ENCODE assay signal across 3 cellular contexts in the genomic region with DNA sequence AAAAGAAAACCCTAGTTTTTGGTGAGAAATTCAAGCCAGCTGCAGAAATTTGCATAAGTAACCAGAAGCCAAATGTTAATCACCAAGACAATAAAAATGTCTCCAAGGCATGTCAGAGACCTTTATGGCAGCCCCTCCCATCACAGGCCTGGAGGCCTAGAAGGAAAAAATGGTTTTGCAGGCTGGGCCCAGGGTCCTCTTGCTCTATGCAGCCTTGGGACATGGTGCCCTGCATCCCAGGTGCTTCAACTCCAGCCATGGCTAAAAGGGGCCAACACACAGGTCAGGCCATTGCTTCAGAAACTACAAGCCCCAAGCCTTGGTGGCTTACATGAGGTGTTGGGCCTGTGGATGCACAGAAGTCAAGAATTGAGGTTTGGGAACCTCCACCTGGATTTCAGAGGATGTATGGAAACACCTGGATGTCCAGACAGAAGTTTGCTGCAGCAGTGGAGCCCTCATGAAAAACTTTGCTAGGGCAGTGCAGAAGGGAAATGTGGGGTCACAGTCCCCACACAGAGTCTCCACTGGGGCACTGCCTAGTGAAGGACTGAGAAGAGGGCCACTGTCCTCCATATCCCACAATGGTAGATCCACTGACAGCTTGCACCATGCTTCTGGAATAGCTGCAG.
A peak's percentile ranks its signal among the peaks of the same experiment; 100 is the strongest.
TF ChIP-seq lines count a peak whose summit lies in the region.

No MANE protein-coding gene starts in this region.

TF ChIP-seq in A549, 52 proteins besides CTCF, POLR2A, EP300 and RAD21:
- peak; percentile 45 for TF ChIP-seq ZFP36 (IDR thresholded peaks at IDR 0.05; ENCODE audit: borderline replicate concordance, partially characterized antibody)

TF ChIP-seq in HEK293, 187 proteins besides CTCF, POLR2A, EP300 and RAD21:
- peak; percentile 93 for TF ChIP-seq ZNF585B (tag by site-specific recombination; IDR thresholded peaks at IDR 0.05)
TF ChIP-seq in HEK293: peak in this region for 1; not testable (repeated sequence) for 186.

TF ChIP-seq in K562, 482 proteins besides CTCF, POLR2A, EP300 and RAD21:
- TF ChIP-seq ZEB2 (IDR thresholded peaks at IDR 0.05) (peak; percentile 63), TRIM28 (IDR thresholded peaks at IDR 0.05) (peak; percentile 95), CBX5 (IDR thresholded peaks at IDR 0.05; ENCODE audit: borderline replicate concordance, low read depth) (peak; percentile 85; the same call in 1 of the 2 replicates), ZFP36 (IDR thresholded peaks at IDR 0.05; ENCODE audit: low read depth, low read length, partially characterized antibody) (peak; percentile 82), TRIM24 (IDR thresholded peaks at IDR 0.05) (peak in 1 of 2 experiments; percentile 53; a peak in 2 of 4 replicates), ZNF280B (CRISPR knock-in tag; IDR thresholded peaks at IDR 0.05) (0 out of 2 replicates have a peak, but pooled peaks have one; percentile 46), NFIC (IDR thresholded peaks at IDR 0.05) (0 out of 2 replicates have a peak, but pooled peaks have one; percentile 25), XRCC3 (IDR thresholded peaks at IDR 0.05) (0 out of 2 replicates have a peak, but pooled peaks have one; percentile 20), CEBPZ (IDR thresholded peaks at IDR 0.05; ENCODE audit: borderline replicate concordance, low read depth, low read length) (peak; percentile 56; the same call in 1 of the 2 replicates), CBX1 (IDR thresholded peaks at IDR 0.05; ENCODE audit: low read depth) (peak; percentile 77; the same call in 1 of the 2 replicates), CBX3 (IDR thresholded peaks at IDR 0.05; ENCODE audit: borderline replicate concordance in 1 of 2, low read length in 2 of 2) (peak in 1 of 2 experiments; percentile 80; a peak in 2 of 3 replicates)
- TF ChIP-seq, protein P1, sequence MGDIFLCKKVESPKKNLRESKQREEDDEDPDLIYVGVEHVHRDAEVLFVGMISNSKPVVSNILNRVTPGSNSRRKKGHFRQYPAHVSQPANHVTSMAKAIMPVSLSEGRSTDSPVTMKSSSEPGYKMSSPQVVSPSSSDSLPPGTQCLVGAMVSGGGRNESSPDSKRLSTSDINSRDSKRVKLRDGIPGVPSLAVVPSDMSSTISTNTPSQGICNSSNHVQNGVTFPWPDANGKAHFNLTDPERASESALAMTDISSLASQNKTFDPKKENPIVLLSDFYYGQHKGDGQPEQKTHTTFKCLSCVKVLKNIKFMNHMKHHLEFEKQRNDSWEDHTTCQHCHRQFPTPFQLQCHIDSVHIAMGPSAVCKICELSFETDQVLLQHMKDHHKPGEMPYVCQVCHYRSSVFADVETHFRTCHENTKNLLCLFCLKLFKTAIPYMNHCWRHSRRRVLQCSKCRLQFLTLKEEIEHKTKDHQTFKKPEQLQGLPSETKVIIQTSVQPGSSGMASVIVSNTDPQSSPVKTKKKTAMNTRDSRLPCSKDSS (IDR thresholded peaks at IDR 0.05; ENCODE audit: low read depth, partially characterized antibody), result peak; percentile 96
- TF ChIP-seq, protein P2, sequence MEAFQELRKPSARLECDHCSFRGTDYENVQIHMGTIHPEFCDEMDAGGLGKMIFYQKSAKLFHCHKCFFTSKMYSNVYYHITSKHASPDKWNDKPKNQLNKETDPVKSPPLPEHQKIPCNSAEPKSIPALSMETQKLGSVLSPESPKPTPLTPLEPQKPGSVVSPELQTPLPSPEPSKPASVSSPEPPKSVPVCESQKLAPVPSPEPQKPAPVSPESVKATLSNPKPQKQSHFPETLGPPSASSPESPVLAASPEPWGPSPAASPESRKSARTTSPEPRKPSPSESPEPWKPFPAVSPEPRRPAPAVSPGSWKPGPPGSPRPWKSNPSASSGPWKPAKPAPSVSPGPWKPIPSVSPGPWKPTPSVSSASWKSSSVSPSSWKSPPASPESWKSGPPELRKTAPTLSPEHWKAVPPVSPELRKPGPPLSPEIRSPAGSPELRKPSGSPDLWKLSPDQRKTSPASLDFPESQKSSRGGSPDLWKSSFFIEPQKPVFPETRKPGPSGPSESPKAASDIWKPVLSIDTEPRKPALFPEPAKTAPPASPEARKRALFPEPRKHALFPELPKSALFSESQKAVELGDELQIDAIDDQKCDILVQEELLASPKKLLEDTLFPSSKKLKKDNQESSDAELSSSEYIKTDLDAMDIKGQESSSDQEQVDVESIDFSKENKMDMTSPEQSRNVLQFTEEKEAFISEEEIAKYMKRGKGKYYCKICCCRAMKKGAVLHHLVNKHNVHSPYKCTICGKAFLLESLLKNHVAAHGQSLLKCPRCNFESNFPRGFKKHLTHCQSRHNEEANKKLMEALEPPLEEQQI (IDR thresholded peaks at IDR 0.05), result 0 out of 2 replicates have a peak, but pooled peaks have one; percentile 60
TF ChIP-seq in K562: peak in this region for 13; not testable (repeated sequence) for 469.
